ENCODE assay signal across 1 cellular context in the genomic region with DNA sequence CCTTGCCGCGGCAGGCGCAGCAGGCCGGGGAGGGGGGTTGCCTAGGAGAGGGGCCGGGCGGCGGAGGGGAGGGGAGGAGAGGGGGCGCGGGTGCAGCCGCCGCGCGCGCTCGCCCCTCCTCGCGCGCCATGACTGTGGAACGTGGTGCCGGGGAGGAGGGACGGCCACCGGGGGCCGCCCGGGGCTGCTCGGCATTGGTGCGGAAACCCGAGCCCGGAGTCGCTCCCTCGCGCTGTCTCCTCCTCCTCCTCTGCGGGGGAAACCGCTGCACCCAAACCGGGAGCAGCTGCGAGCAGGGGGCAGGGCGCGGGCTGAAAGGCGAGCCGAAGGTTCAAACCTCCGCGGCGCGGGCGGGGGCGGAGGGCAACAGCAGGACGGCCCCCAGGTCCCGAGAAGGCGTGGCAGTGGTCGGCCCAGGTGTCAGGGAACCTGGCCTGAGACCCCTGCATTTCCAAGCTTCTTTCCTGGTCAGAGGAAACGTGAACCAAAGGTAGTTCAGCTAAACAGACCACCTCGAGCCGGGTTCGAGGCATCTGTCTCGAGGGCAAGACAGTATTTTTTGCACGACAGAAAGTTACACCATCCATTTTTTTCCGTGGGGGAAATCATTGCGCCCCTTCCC.
TF ChIP-seq lines count a peak whose summit lies in the region.

No MANE protein-coding gene starts in this region.

TF ChIP-seq in H1, 55 proteins besides CTCF, POLR2A, EP300 and RAD21:
- TF ChIP-seq HDAC6 (IDR thresholded peaks at IDR 0.05; ENCODE audit: low read depth, low read length) (no peak), ATF3 (IDR thresholded peaks at IDR 0.05; ENCODE audit: insufficient read depth, low read depth, low read length) (no peak), BCL11A (IDR thresholded peaks at IDR 0.05; ENCODE audit: low read depth in 2 of 2, low read length in 2 of 2) (no peak), YY1 (IDR thresholded peaks at IDR 0.05; ENCODE audit: low read depth, low read length) (peak; percentile 61; the same call in 1 of the 2 replicates), GABPA (IDR thresholded peaks at IDR 0.05; ENCODE audit: borderline replicate concordance, insufficient read depth, low read length) (no peak), NANOG (IDR thresholded peaks at IDR 0.05; ENCODE audit: insufficient read depth, low read depth, low read length, poor library complexity, severe bottlenecking) (no peak), CTBP2 (IDR thresholded peaks at IDR 0.05; ENCODE audit: borderline replicate concordance, insufficient read depth, insufficient read length, low read length) (no peak), SP4 (IDR thresholded peaks at IDR 0.05; ENCODE audit: low read length) (no peak), TAF7 (optimal IDR thresholded peaks at IDR 0.05; ENCODE audit: borderline replicate concordance, low read depth, low read length) (peak; percentile 42), EZH2 (IDR thresholded peaks at IDR 0.05; ENCODE audit: low read depth, low read length, severe bottlenecking) (no peak), TBP (IDR thresholded peaks at IDR 0.05; ENCODE audit: low read depth, low read length) (peak; percentile 72; the same call in 1 of the 2 replicates), CBX8 (IDR thresholded peaks at IDR 0.05; ENCODE audit: borderline replicate concordance, low read depth, low read length) (no peak), FOSL1 (IDR thresholded peaks at IDR 0.05; ENCODE audit: insufficient read depth, low read depth, low read length) (0 out of 2 replicates have a peak, but pooled peaks have one; percentile 25), GTF2F1 (IDR thresholded peaks at IDR 0.05; ENCODE audit: borderline replicate concordance, low read depth, low read length) (no peak), RXRA (IDR thresholded peaks at IDR 0.05; ENCODE audit: insufficient read depth, low read depth, low read length) (no peak), SIN3A (conservative IDR thresholded peaks at IDR 0.05 in 1 of 2, IDR thresholded peaks at IDR 0.05 in 1 of 2; ENCODE audit: low read depth in 1 of 2, low read length in 2 of 2) (0 out of 4 replicates have a peak, but pooled peaks of 1 of the 2 experiments have one; percentile 33), ASH2L (IDR thresholded peaks at IDR 0.05; ENCODE audit: low read length) (peak; percentile 77), PHF8 (conservative IDR thresholded peaks at IDR 0.05; ENCODE audit: low read depth, low read length) (0 out of 2 replicates have a peak, but pooled peaks have one; percentile 28), CHD1 (IDR thresholded peaks at IDR 0.05; ENCODE audit: low read depth, low read length) (no peak), SIRT6 (IDR thresholded peaks at IDR 0.05; ENCODE audit: low read length) (no peak), SP1 (IDR thresholded peaks at IDR 0.05; ENCODE audit: low read depth, low read length) (0 out of 2 replicates have a peak, but pooled peaks have one; percentile 34), RFX5 (IDR thresholded peaks at IDR 0.05; ENCODE audit: borderline replicate concordance, low read depth, low read length) (no peak), EGR1 (IDR thresholded peaks at IDR 0.05; ENCODE audit: borderline replicate concordance, low read depth, low read length) (peak; percentile 82; the same call in 1 of the 2 replicates), KDM1A (IDR thresholded peaks at IDR 0.05; ENCODE audit: borderline replicate concordance, low read length) (no peak), CREB1 (IDR thresholded peaks at IDR 0.05) (peak; percentile 10; the same call in 1 of the 2 replicates), BACH1 (IDR thresholded peaks at IDR 0.05; ENCODE audit: low read length) (no peak), CHD2 (IDR thresholded peaks at IDR 0.05; ENCODE audit: low read length) (no peak)
- TF ChIP-seq, protein P1, sequence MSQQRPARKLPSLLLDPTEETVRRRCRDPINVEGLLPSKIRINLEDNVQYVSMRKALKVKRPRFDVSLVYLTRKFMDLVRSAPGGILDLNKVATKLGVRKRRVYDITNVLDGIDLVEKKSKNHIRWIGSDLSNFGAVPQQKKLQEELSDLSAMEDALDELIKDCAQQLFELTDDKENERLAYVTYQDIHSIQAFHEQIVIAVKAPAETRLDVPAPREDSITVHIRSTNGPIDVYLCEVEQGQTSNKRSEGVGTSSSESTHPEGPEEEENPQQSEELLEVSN (IDR thresholded peaks at IDR 0.05) = peak; percentile 47; the same call in 1 of the 2 replicates
- TF ChIP-seq, protein P2, sequence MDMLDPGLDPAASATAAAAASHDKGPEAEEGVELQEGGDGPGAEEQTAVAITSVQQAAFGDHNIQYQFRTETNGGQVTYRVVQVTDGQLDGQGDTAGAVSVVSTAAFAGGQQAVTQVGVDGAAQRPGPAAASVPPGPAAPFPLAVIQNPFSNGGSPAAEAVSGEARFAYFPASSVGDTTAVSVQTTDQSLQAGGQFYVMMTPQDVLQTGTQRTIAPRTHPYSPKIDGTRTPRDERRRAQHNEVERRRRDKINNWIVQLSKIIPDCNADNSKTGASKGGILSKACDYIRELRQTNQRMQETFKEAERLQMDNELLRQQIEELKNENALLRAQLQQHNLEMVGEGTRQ (IDR thresholded peaks at IDR 0.05; ENCODE audit: low read length) = no peak
- TF ChIP-seq, protein P3, sequence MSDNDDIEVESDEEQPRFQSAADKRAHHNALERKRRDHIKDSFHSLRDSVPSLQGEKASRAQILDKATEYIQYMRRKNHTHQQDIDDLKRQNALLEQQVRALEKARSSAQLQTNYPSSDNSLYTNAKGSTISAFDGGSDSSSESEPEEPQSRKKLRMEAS (IDR thresholded peaks at IDR 0.05) = no peak; the same call in none of the 2 replicates
- TF ChIP-seq, protein P4, sequence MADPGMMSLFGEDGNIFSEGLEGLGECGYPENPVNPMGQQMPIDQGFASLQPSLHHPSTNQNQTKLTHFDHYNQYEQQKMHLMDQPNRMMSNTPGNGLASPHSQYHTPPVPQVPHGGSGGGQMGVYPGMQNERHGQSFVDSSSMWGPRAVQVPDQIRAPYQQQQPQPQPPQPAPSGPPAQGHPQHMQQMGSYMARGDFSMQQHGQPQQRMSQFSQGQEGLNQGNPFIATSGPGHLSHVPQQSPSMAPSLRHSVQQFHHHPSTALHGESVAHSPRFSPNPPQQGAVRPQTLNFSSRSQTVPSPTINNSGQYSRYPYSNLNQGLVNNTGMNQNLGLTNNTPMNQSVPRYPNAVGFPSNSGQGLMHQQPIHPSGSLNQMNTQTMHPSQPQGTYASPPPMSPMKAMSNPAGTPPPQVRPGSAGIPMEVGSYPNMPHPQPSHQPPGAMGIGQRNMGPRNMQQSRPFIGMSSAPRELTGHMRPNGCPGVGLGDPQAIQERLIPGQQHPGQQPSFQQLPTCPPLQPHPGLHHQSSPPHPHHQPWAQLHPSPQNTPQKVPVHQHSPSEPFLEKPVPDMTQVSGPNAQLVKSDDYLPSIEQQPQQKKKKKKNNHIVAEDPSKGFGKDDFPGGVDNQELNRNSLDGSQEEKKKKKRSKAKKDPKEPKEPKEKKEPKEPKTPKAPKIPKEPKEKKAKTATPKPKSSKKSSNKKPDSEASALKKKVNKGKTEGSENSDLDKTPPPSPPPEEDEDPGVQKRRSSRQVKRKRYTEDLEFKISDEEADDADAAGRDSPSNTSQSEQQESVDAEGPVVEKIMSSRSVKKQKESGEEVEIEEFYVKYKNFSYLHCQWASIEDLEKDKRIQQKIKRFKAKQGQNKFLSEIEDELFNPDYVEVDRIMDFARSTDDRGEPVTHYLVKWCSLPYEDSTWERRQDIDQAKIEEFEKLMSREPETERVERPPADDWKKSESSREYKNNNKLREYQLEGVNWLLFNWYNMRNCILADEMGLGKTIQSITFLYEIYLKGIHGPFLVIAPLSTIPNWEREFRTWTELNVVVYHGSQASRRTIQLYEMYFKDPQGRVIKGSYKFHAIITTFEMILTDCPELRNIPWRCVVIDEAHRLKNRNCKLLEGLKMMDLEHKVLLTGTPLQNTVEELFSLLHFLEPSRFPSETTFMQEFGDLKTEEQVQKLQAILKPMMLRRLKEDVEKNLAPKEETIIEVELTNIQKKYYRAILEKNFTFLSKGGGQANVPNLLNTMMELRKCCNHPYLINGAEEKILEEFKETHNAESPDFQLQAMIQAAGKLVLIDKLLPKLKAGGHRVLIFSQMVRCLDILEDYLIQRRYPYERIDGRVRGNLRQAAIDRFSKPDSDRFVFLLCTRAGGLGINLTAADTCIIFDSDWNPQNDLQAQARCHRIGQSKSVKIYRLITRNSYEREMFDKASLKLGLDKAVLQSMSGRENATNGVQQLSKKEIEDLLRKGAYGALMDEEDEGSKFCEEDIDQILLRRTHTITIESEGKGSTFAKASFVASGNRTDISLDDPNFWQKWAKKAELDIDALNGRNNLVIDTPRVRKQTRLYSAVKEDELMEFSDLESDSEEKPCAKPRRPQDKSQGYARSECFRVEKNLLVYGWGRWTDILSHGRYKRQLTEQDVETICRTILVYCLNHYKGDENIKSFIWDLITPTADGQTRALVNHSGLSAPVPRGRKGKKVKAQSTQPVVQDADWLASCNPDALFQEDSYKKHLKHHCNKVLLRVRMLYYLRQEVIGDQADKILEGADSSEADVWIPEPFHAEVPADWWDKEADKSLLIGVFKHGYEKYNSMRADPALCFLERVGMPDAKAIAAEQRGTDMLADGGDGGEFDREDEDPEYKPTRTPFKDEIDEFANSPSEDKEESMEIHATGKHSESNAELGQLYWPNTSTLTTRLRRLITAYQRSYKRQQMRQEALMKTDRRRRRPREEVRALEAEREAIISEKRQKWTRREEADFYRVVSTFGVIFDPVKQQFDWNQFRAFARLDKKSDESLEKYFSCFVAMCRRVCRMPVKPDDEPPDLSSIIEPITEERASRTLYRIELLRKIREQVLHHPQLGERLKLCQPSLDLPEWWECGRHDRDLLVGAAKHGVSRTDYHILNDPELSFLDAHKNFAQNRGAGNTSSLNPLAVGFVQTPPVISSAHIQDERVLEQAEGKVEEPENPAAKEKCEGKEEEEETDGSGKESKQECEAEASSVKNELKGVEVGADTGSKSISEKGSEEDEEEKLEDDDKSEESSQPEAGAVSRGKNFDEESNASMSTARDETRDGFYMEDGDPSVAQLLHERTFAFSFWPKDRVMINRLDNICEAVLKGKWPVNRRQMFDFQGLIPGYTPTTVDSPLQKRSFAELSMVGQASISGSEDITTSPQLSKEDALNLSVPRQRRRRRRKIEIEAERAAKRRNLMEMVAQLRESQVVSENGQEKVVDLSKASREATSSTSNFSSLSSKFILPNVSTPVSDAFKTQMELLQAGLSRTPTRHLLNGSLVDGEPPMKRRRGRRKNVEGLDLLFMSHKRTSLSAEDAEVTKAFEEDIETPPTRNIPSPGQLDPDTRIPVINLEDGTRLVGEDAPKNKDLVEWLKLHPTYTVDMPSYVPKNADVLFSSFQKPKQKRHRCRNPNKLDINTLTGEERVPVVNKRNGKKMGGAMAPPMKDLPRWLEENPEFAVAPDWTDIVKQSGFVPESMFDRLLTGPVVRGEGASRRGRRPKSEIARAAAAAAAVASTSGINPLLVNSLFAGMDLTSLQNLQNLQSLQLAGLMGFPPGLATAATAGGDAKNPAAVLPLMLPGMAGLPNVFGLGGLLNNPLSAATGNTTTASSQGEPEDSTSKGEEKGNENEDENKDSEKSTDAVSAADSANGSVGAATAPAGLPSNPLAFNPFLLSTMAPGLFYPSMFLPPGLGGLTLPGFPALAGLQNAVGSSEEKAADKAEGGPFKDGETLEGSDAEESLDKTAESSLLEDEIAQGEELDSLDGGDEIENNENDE (IDR thresholded peaks at IDR 0.05; ENCODE audit: insufficient replicate concordance, low read length) = no peak
TF ChIP-seq in H1: peak in this region for 11.
